Comparison of ENCODE assay signal across 7 cellular contexts in the genomic region with DNA sequence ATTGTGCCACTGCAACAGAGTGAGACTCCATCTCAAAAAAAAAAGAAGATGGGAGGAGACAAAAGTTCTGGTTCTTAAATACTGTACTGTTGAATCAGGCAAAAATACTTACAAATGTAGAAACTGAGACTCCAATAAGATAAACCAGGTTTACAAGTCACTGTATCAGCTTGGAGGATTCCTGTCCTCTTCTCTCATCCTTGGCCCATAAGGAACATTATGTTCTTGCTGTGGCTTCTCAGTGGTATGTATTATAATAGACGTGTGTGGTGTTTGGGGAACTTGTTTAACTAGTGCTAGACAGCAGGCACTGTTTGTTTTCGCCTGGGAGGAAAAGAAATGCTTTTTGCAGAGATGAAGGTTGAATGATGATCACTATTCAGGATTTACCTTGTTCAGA. TPM values are rescaled to one million over a fixed set of nuclear protein-coding genes. Genes with fewer than 3 reads are reported as not detected.
DNase-seq lines count a peak whose midpoint lies in the region; ATAC-seq and TF ChIP-seq lines count a peak whose summit lies in the region.
"Not testable (repeated sequence)": the region's sequence is repeated elsewhere in the genome, so short reads cannot be mapped to it uniquely, and the experiment has no call there.

No MANE protein-coding gene starts in this region.

- TF ChIP-seq CTCF in C4-2B (conservative IDR thresholded peaks at IDR 0.05); chondrocyte (IDR thresholded peaks at IDR 0.05); fibroblast of mammary gland (conservative IDR thresholded peaks at IDR 0.05; ENCODE audit: control insufficient read depth, insufficient read depth, low read depth, low read length); hepatocyte (IDR thresholded peaks at IDR 0.05; ENCODE audit: poor library complexity); mucosa of descending colon (IDR thresholded peaks at IDR 0.05); sigmoid colon (IDR thresholded peaks at IDR 0.05): not testable (repeated sequence)

- not testable (repeated sequence) for H3K27me3 ChIP-seq in hepatocyte, sigmoid colon

- H3K4me2 ChIP-seq in hepatocyte: peak overlapping the region; percentile 62

- H4K20me1 ChIP-seq in hepatocyte (ENCODE audit: insufficient read depth, poor library complexity, severe bottlenecking): peaks cover 87% of the 10 kb centered on the region

- 0% methylated on average over 1 of the region's 2 CpGs for WGBS in hepatocyte (ENCODE audit: low lambda C conversion rate, missing lambda C conversion rate)
- 15 to 33% methylated on average over 1 of the region's 2 CpGs for WGBS in sigmoid colon, 2 donors

- H3K9me3 ChIP-seq in T-helper 17 cell (ENCODE audit: control insufficient read depth, low read length, poor library complexity, severe bottlenecking); hepatocyte (ENCODE audit: low read depth); mucosa of descending colon; sigmoid colon: not testable (repeated sequence)

- H3K27ac Mint-ChIP-seq in T-helper 17 cell: peak overlapping the region; percentile 47
- peak overlapping the region; percentile 57 for H3K27ac Mint-ChIP-seq in chondrocyte (ENCODE audit: unreplicated experiment)

- H3K27ac ChIP-seq in C4-2B (peak overlapping the region; percentile 58), hepatocyte (peak overlapping the region; percentile 79), sigmoid colon (peak overlapping the region; percentile 15 to 74 (median 56))

- H3K9me3 Mint-ChIP-seq in chondrocyte (ENCODE audit: low read depth): not testable (repeated sequence)

- H3K4me1 ChIP-seq in hepatocyte (ENCODE audit: insufficient read depth) (peaks cover 41% of the 10 kb centered on the region), mucosa of descending colon (ENCODE audit: low read depth) (peaks cover 43% of the 10 kb centered on the region), sigmoid colon (peaks cover 0 to 13% (median 8%) of the 10 kb centered on the region in 4 donors)

- H3K4me3 ChIP-seq in fibroblast of mammary gland (ENCODE audit: control insufficient read depth, low read depth, low read length); hepatocyte; mucosa of descending colon; sigmoid colon: not testable (repeated sequence)

- not testable (repeated sequence) for H3K36me3 Mint-ChIP-seq in T-helper 17 cell (ENCODE audit: low read depth); chondrocyte (ENCODE audit: low read depth)

- H3K36me3 ChIP-seq in hepatocyte (replicated peaks; ENCODE audit: insufficient read depth, low read depth); mucosa of descending colon (ENCODE audit: low read depth): not testable (repeated sequence)
- peaks cover 0 to 12% (median 0%) of the 10 kb centered on the region in 4 donors for H3K36me3 ChIP-seq in sigmoid colon

- H3K79me2 ChIP-seq in hepatocyte: peaks cover 93% of the 10 kb centered on the region

- intact Hi-C loops in mucosa of descending colon (cut with DNase I, micrococcal nuclease): not testable (repeated sequence)
- intact Hi-C loops in sigmoid colon (cut with DNase I): loop anchor here (10.0 kb wide), 1 partner anchor 52 kb away; no protein-coding TSS in a partner anchor

- H3K9me2 ChIP-seq in hepatocyte (replicated peaks; ENCODE audit: insufficient read depth): not testable (repeated sequence)

- H2AFZ ChIP-seq in hepatocyte: not testable (repeated sequence)

- not testable (repeated sequence) for TF ChIP-seq EP300 in sigmoid colon (IDR thresholded peaks at IDR 0.05)

- DNase-seq in T-helper 17 cell; chondrocyte (ENCODE audit: low spot score); hepatocyte (ENCODE audit: low spot score); mucosa of descending colon; sigmoid colon: not testable (repeated sequence)
- DNase-seq in fibroblast of mammary gland (ENCODE audit: low read depth): peak; percentile 38

- H3K4me1 Mint-ChIP-seq in T-helper 17 cell: not testable (repeated sequence)
- peaks cover 47% of the 10 kb centered on the region for H3K4me1 Mint-ChIP-seq in chondrocyte (ENCODE audit: low read depth)

- TF ChIP-seq POLR2A in sigmoid colon (IDR thresholded peaks at IDR 0.05): not testable (repeated sequence)

- H3K27me3 Mint-ChIP-seq in T-helper 17 cell; chondrocyte (ENCODE audit: low read depth): not testable (repeated sequence)

- H3K4me3 Mint-ChIP-seq in T-helper 17 cell; chondrocyte (ENCODE audit: unreplicated experiment): not testable (repeated sequence)

- ATAC-seq in T-helper 17 cell: not testable (repeated sequence)
- ATAC-seq in mucosa of descending colon: peak; percentile 25

RNA-seq across cellular contexts. Expression of a gene that starts 7.7 kb away (rescaled TPM):
- total RNA-seq in T-helper 17 cell: 10 to 100 TPM; 58.4 to 78.8 TPM
- 120 to 156 TPM (median 125 TPM) in 3 replicates for total RNA-seq in chondrocyte
- total RNA-seq in hepatocyte: 141 and 142 TPM in 2 replicates
- polyA plus RNA-seq in hepatocyte: 135 and 146 TPM in 2 replicates
- 100 to 1,000 TPM; 161 to 258 (median 233) TPM for total RNA-seq in mucosa of descending colon
- total RNA-seq in sigmoid colon: 10 to 100 TPM; 46.4 to 57.3 (median 52.2) TPM
- 100 to 1,000 TPM in 1 of 3 donors, 10 to 100 TPM in 2; 94.3 to 112 (median 99.6) TPM for polyA plus RNA-seq in sigmoid colon

RNA-seq across cellular contexts. Expression of a gene that starts 45.3 kb away (rescaled TPM):
- total RNA-seq in T-helper 17 cell (100 to 1,000 TPM in 1 of 2 donors, 10 to 100 TPM in 1; 89.9 to 101 TPM), chondrocyte (119 to 145 TPM (median 143 TPM) in 3 replicates), hepatocyte (31.7 and 47.5 TPM in 2 replicates), mucosa of descending colon (100 to 1,000 TPM in 1 of 3 donors, 10 to 100 TPM in 2; 61.6 to 149 (median 96.3) TPM), sigmoid colon (100 to 1,000 TPM in 1 of 4 donors, 10 to 100 TPM in 3; 36.0 to 152 (median 62.9) TPM)
- polyA plus RNA-seq in hepatocyte (42.8 and 59.3 TPM in 2 replicates), sigmoid colon (10 to 100 TPM in 2 of 3 donors, 1 to 10 TPM in 1; 8.1 to 51.4 (median 17.4) TPM)
